ENCODE assay signal across 1 cellular context in genomic region chr2:38823386-38823785, GRCh38.
TF ChIP-seq lines count a peak whose summit lies in the region.

No MANE protein-coding gene starts in this region.

TF ChIP-seq in endothelial cell of umbilical vein, 7 proteins besides CTCF, POLR2A, EP300 and RAD21 (continued from another document):
- TF ChIP-seq, protein P1, sequence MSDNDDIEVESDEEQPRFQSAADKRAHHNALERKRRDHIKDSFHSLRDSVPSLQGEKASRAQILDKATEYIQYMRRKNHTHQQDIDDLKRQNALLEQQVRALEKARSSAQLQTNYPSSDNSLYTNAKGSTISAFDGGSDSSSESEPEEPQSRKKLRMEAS (IDR thresholded peaks at IDR 0.05; ENCODE audit: insufficient read depth, insufficient read length), result no peak
- TF ChIP-seq EZH2 (IDR thresholded peaks at IDR 0.05; ENCODE audit: borderline replicate concordance, low read depth, low read length, severe bottlenecking) (no peak), POLR2AphosphoS5 (IDR thresholded peaks at IDR 0.05; ENCODE audit: insufficient read depth, low read depth, low read length) (no peak), JUN (IDR thresholded peaks at IDR 0.05; ENCODE audit: borderline replicate concordance, insufficient read depth, insufficient read length, low read depth) (no peak)
